10 cellular contexts compared by ENCODE assay signal in the genomic region with DNA sequence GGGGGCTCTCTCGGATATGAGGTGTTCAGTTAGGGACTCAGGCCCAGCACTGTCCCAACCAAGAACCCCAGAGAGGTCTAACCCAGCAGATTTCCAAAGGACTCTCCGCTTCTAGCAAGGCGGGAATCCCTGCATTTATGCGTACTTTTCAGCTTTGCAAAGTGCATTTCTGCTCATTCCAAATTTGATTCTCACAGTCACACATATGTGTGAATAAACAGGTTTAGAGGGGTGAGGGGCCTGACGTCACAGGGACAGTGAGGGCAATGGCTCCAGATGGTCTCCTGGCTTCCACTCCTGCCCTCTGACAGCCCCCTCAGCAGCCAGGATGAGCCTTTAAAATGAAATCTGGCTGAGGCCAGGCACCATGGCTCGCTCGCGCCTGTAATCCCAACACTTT. TPM values are rescaled to one million over a fixed set of nuclear protein-coding genes. Genes with fewer than 3 reads are reported as not detected.
DNase-seq lines count a peak whose midpoint lies in the region; ATAC-seq and TF ChIP-seq lines count a peak whose summit lies in the region.
"Had no signal": no experiment of that assay in that cellular context is flagged by ENCODE, and none has a peak within 500 bp of the region (broad histone marks: within the 10 kb centered on the region; RNA-seq: fewer than 3 reads in every experiment).

No MANE protein-coding gene starts in this region.

- no peaks in the 10 kb centered on the region for H3K9me3 ChIP-seq in Peyer's patch
- H3K9me3 ChIP-seq in esophagus muscularis mucosa = no peaks in the 10 kb centered on the region
- no peaks in the 10 kb centered on the region for H3K9me3 ChIP-seq in spleen
- H3K9me3 ChIP-seq: tibial artery had no signal

- no peak for TF ChIP-seq CTCF in Peyer's patch (IDR thresholded peaks at IDR 0.05)
- TF ChIP-seq CTCF in esophagus muscularis mucosa (IDR thresholded peaks at IDR 0.05) = no peak
- TF ChIP-seq CTCF in spleen (IDR thresholded peaks at IDR 0.05 in 8 of 11, conservative IDR thresholded peaks at IDR 0.05 in 3 of 11) = no peak

- no peaks in the 10 kb centered on the region for H3K9me3 Mint-ChIP-seq in activated CD4-positive, alpha-beta T cell treated with anti-CD3 and anti-CD28 coated beads, Interleukin-2, amount 10 ng/mL, durations not matched to agents 24 days and 14 days

- TF ChIP-seq POLR2A in Peyer's patch (IDR thresholded peaks at IDR 0.05) = no peak
- no peak for TF ChIP-seq POLR2A in esophagus muscularis mucosa (IDR thresholded peaks at IDR 0.05; ENCODE audit: low read depth)
- TF ChIP-seq POLR2A in spleen (IDR thresholded peaks at IDR 0.05) = no peak

- peaks cover 61% of the 10 kb centered on the region for H3K4me1 Mint-ChIP-seq in activated CD4-positive, alpha-beta T cell treated with anti-CD3 and anti-CD28 coated beads, Interleukin-2, amount 10 ng/mL, durations not matched to agents 24 days and 14 days

- intact Hi-C loops in activated CD4-positive, alpha-beta T cell treated with anti-CD3 and anti-CD28 coated beads, Interleukin-2, amount 10 ng/mL, durations not matched to agents 24 days and 14 days (cut with micrococcal nuclease) = loop anchor here (10.0 kb wide), 3 partner anchors 494 to 734 kb away; a partner anchor contains a TSS
- intact Hi-C loops in esophagus muscularis mucosa (cut with DNase I) = loop anchor here (5.0 kb wide), 1 partner anchor 41 kb away; no protein-coding TSS in a partner anchor
- intact Hi-C loops in spleen (cut with DNase I; ENCODE audit: low total_unique reads) = no loop called here

- DNase-seq in activated CD4-positive, alpha-beta T cell treated with anti-CD3 and anti-CD28 coated beads, Interleukin-2, amount 10 ng/mL, durations not matched to agents 24 days and 14 days = no peak
- DNase-seq in activated CD4-positive, alpha-beta T cell treated with anti-CD3 and anti-CD28 coated beads for 4 hours = no peak
- no peak for DNase-seq in Peyer's patch
- no peak for DNase-seq in esophagus muscularis mucosa (ENCODE audit: extremely low spot score)
- DNase-seq in spleen = no peak
- DNase-seq in 8988T = no peak
- DNase-seq: NCI-H1436 treated with DMSO at 0.1 percent for 48 hours, tibial artery had no signal

- H3K4me3 Mint-ChIP-seq in activated CD4-positive, alpha-beta T cell treated with anti-CD3 and anti-CD28 coated beads, Interleukin-2, amount 10 ng/mL, durations not matched to agents 24 days and 14 days = peak overlapping the region; percentile 88

- H3K4me3 ChIP-seq in Peyer's patch (peak overlapping the region in 2 of 4 donors; percentile 65 to 68), esophagus muscularis mucosa (no peak overlapping the region), spleen (peak overlapping the region in 5 of 8 donors; percentile 68 to 90 (median 74))

- 96% methylated on average over 7 of the region's 8 CpGs for WGBS in esophagus muscularis mucosa
- WGBS in spleen, 5 donors = 90 to 94% (median 91%) methylated on average over 7 to 8 of the region's 8 CpGs

- peaks cover 18% of the 10 kb centered on the region for H3K36me3 Mint-ChIP-seq in activated CD4-positive, alpha-beta T cell treated with anti-CD3 and anti-CD28 coated beads, Interleukin-2, amount 10 ng/mL, durations not matched to agents 24 days and 14 days (ENCODE audit: low read depth)

- ATAC-seq in HG03520 (IDR thresholded peaks at IDR 0.05; ENCODE audit: unreplicated experiment) (no peak), GM21447 (IDR thresholded peaks at IDR 0.05; ENCODE audit: unreplicated experiment) (no peak)

- H3K27ac ChIP-seq in Peyer's patch (peak overlapping the region in 3 of 4 donors; percentile 81 to 95 (median 87)), esophagus muscularis mucosa (replicated peaks in 1 of 4) (peak overlapping the region; percentile 66 to 71 (median 68)), spleen (peak overlapping the region; percentile 23 to 96 (median 92))

- H3K27me3 Mint-ChIP-seq in activated CD4-positive, alpha-beta T cell treated with anti-CD3 and anti-CD28 coated beads, Interleukin-2, amount 10 ng/mL, durations not matched to agents 24 days and 14 days = no peaks in the 10 kb centered on the region

- H3K27ac Mint-ChIP-seq in activated CD4-positive, alpha-beta T cell treated with anti-CD3 and anti-CD28 coated beads, Interleukin-2, amount 10 ng/mL, durations not matched to agents 24 days and 14 days = peak overlapping the region; percentile 84

- TF ChIP-seq EP300 in esophagus muscularis mucosa (IDR thresholded peaks at IDR 0.05) = no peak

- H3K27me3 ChIP-seq in Peyer's patch (no peaks in the 10 kb centered on the region), esophagus muscularis mucosa (no peaks in the 10 kb centered on the region), spleen (replicated peaks in 1 of 7) (no peaks in the 10 kb centered on the region)
- H3K27me3 ChIP-seq: tibial artery had no signal

- H3K36me3 ChIP-seq in Peyer's patch = no peaks in the 10 kb centered on the region
- H3K36me3 ChIP-seq in esophagus muscularis mucosa = peaks cover 0 to 3% (median 0%) of the 10 kb centered on the region in 4 donors
- H3K36me3 ChIP-seq in spleen = peaks cover 0 to 10% (median 0%) of the 10 kb centered on the region in 6 donors

- peaks cover 0 to 54% (median 26%) of the 10 kb centered on the region in 4 donors for H3K4me1 ChIP-seq in Peyer's patch
- peaks cover 36 to 66% (median 61%) of the 10 kb centered on the region in 4 donors for H3K4me1 ChIP-seq in esophagus muscularis mucosa
- peaks cover 43 to 97% (median 83%) of the 10 kb centered on the region in 6 donors for H3K4me1 ChIP-seq in spleen

RNA-seq across cellular contexts. Expression of a gene that starts 0.9 kb away (rescaled TPM):
- 133 and 134 TPM in 2 replicates for total RNA-seq in activated CD4-positive, alpha-beta T cell treated with anti-CD3 and anti-CD28 coated beads, Interleukin-2, amount 10 ng/mL, durations not matched to agents 24 days and 14 days
- total RNA-seq in Peyer's patch (100 to 1,000 TPM; 105 to 122 (median 112) TPM), esophagus muscularis mucosa (100 to 1,000 TPM in 1 of 4 donors, 10 to 100 TPM in 3; 53.6 to 101 (median 80.7) TPM), spleen (100 to 1,000 TPM in 5 of 7 donors, 10 to 100 TPM in 2; 95.3 to 142 (median 124) TPM)
- 10 to 100 TPM; 17.2 to 44.4 (median 24.1) TPM for polyA plus RNA-seq in spleen

Comparison
In these comparisons a context has a peak if more than half of its experiments do, and no peak if none do; other contexts are left out.
1. H3K4me3 ChIP-seq: peak in spleen (5 of 8); none in esophagus muscularis mucosa (0 of 4).
2. Peak in every context shown above with its lines, with median percentiles within 50 percentile points of each other: H3K27ac ChIP-seq.